ENCODE assay signal across 8 cellular contexts in genomic region chr16:937311-937710, GRCh38.
"Had no signal": no experiment of that assay in that cellular context is flagged by ENCODE, and none has a peak within 500 bp of the region (broad histone marks: within the 10 kb centered on the region; RNA-seq: fewer than 3 reads in every experiment).

No MANE protein-coding gene starts in this region.

- H3K4me1 ChIP-seq: HAP-1 had no signal

- DNase-seq: H7, IMR-90 had no signal

- H3K4me3 Mint-ChIP-seq: GM23338 had no signal

- H3K27ac Mint-ChIP-seq: GM23338 had no signal

- H3K4me3 ChIP-seq: GM23338, HAP-1, K562 had no signal

- H3K4me1 Mint-ChIP-seq: GM23338 had no signal

- ATAC-seq: GM23338, HCT116 had no signal

- FAIRE-seq: H1, HTR-8/SVneo, K562 had no signal

- H3K36me3 ChIP-seq: HAP-1 had no signal
